ENCODE assay signal across 8 cellular contexts in the genomic region with DNA sequence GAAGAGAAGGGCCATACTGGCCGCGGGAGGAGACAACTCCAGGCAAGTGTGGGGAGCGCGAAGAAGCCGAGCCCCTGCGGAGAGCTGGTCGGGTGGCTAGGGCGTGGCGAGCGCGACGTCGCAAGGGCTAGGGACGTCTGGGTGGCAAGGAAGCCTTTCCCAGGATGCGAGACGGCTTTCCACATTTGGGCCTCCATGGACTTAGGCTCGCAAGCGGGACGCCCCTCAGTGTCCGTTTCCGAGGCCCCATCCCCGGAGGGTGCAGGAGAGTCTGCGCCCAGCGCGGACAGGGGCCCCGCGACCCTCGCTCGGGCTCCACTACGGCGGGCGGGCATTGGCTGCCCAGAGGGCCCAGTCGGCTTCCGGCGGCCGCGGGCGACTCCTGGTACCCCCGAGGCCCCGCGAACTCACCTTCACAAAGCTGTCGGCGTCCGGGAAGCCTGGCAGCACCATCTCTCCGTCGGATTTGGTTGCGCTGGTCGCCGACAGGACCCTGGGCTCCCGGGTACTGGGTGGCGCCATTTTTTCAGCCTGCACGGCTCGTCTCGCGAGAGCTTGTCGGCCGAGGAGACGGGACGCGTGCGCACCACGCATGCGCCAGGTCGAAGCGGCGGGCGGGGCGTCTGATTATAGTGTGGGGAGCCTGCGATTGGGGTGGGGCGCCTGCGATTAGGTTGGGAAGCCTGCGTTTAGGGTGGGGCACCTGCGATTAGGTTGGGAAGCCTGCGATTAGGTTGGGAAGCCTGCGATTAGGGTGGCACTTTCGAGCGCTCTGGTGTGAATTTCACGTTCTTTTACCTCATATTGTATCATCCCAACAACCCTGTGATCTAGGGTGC. TPM values are rescaled to one million over a fixed set of nuclear protein-coding genes. Genes with fewer than 3 reads are reported as not detected.
A peak's percentile ranks its signal among the peaks of the same experiment; 100 is the strongest.
DNase-seq lines count a peak whose midpoint lies in the region; ATAC-seq, FAIRE-seq and TF ChIP-seq lines count a peak whose summit lies in the region.

Gene EXOSC10, minus strand, starts transcription at position 560 of the 839 bp plus-strand sequence. Its CDS starts 38 bp downstream, at position 522.

- H3K27ac ChIP-seq in WERI-Rb-1 (peak within 1 kb of the TSS; percentile 96), breast epithelium (peak within 1 kb of the TSS; percentile 81 to 89), skeletal muscle tissue (ENCODE audit: low read depth, low read length) (peak within 1 kb of the TSS; percentile 71)

- TF ChIP-seq CTCF in WERI-Rb-1 (IDR thresholded peaks at IDR 0.05; ENCODE audit: low read depth, low read length): no peak
- TF ChIP-seq CTCF in breast epithelium (IDR thresholded peaks at IDR 0.05): no peak

- peak within 1 kb of the TSS; percentile 92 to 95 (median 94) for H3K9ac ChIP-seq in skeletal muscle tissue (ENCODE audit: low read depth in 1 of 3, low read length in 3 of 3)

- no peaks in the 10 kb centered on the region for H3K27me3 ChIP-seq in WERI-Rb-1 (ENCODE audit: insufficient read depth, low read depth, severe bottlenecking)
- H3K27me3 ChIP-seq in breast epithelium: no peaks in the 10 kb centered on the region
- no peaks in the 10 kb centered on the region for H3K27me3 ChIP-seq in skeletal muscle tissue (ENCODE audit: control insufficient read depth in 3 of 3, insufficient read depth in 3 of 3, low read length in 3 of 3)

- H3K4me1 ChIP-seq in breast epithelium (peaks cover 0 to 6% of the 10 kb centered on the region in 2 donors), skeletal muscle tissue (ENCODE audit: control insufficient read depth in 3 of 3, insufficient read depth in 3 of 3, low read length in 3 of 3) (peaks cover 7 to 16% (median 16%) of the 10 kb centered on the region in 3 donors)

- peak within 1 kb of the TSS; percentile 86 for H3K4me3 ChIP-seq in WERI-Rb-1 (ENCODE audit: low read depth, low read length)
- H3K4me3 ChIP-seq in breast epithelium: peak within 1 kb of the TSS; percentile 81 to 88 (median 85)
- peak within 1 kb of the TSS; percentile 99 for H3K4me3 ChIP-seq in iPS-18c (ENCODE audit: insufficient read depth, low read depth, low read length)
- H3K4me3 ChIP-seq in skeletal muscle tissue (ENCODE audit: low read length in 3 of 3): peak within 1 kb of the TSS; percentile 88 to 97 (median 93)

- no peak for TF ChIP-seq POLR2A in breast epithelium (IDR thresholded peaks at IDR 0.05)

- ATAC-seq in GM18867 (IDR thresholded peaks at IDR 0.05; ENCODE audit: unreplicated experiment): peak; percentile 75
- peak; percentile 87 for ATAC-seq in HG03108 (IDR thresholded peaks at IDR 0.05; ENCODE audit: unreplicated experiment)

- H3K36me3 ChIP-seq in WERI-Rb-1 (peaks cover 42% of the 10 kb centered on the region), breast epithelium (no peaks in the 10 kb centered on the region), skeletal muscle tissue (ENCODE audit: control insufficient read depth in 3 of 3, insufficient read depth in 3 of 3, low read length in 3 of 3) (peaks cover 15 to 18% (median 16%) of the 10 kb centered on the region in 3 donors)

- FAIRE-seq in A204.1 (lab: Jason Lieb, UNC): peak; percentile 6

- H3K9me3 ChIP-seq in WERI-Rb-1 (ENCODE audit: severe bottlenecking): no peaks in the 10 kb centered on the region
- H3K9me3 ChIP-seq in breast epithelium: no peaks in the 10 kb centered on the region
- peaks cover 2% of the 10 kb centered on the region for H3K9me3 ChIP-seq in iPS-18c (ENCODE audit: control insufficient read depth, insufficient read depth, low read length)
- H3K9me3 ChIP-seq in skeletal muscle tissue (ENCODE audit: control insufficient read depth in 3 of 3, low read length in 3 of 3): no peaks in the 10 kb centered on the region

- DNase-seq in NCI-H2196 (lab: John Stamatoyannopoulos, UW; ENCODE audit: unreplicated experiment) (peak; percentile 95), WERI-Rb-1 (peak; percentile 95), breast epithelium (ENCODE audit: low spot score in 2 of 2) (peak; percentile 86 to 92)

- intact Hi-C loops in breast epithelium (cut with DNase I; ENCODE audit: low total_unique reads): no loop called here

RNA-seq across cellular contexts. Expression of gene EXOSC10, which starts in this region (rescaled TPM):
- total RNA-seq in breast epithelium (10 to 100 TPM; 57.9 to 97.6 (median 77.7) TPM), skeletal muscle tissue (28.2 TPM)

Comparison
In these comparisons a context has a peak if more than half of its experiments do, and no peak if none do; other contexts are left out.
1. Peak in every context shown above with its lines: DNase-seq, ATAC-seq, H3K4me3 ChIP-seq and H3K27ac ChIP-seq.